16 cellular contexts compared by ENCODE assay signal in genomic region chr4:153393397-153393796, GRCh38. TPM values are rescaled to one million over a fixed set of nuclear protein-coding genes. Genes with fewer than 3 reads are reported as not detected.
A peak's percentile ranks its signal among the peaks of the same experiment; 100 is the strongest.
DNase-seq lines count a peak whose midpoint lies in the region; ATAC-seq and TF ChIP-seq lines count a peak whose summit lies in the region.
"Had no signal": no experiment of that assay in that cellular context is flagged by ENCODE, and none has a peak within 500 bp of the region (broad histone marks: within the 10 kb centered on the region; RNA-seq: fewer than 3 reads in every experiment).

No MANE protein-coding gene starts in this region.

- no peaks in the 10 kb centered on the region for H3K9me3 Mint-ChIP-seq in stimulated activated memory B cell treated with anti-CD40 and anti-IgM and Interleukin-4, amounts not matched to agents 10 μg/mL and 1 μg/mL and 100 μg/mL, for 72 hours

- no peaks in the 10 kb centered on the region for H3K9me3 ChIP-seq in tibial artery

- no peak overlapping the region for H3K4me3 Mint-ChIP-seq in stimulated activated memory B cell treated with anti-CD40 and anti-IgM and Interleukin-4, amounts not matched to agents 10 μg/mL and 1 μg/mL and 100 μg/mL, for 72 hours
- H3K4me3 Mint-ChIP-seq: IgD-negative memory B cell had no signal

- no peak overlapping the region for H3K4me3 ChIP-seq in astrocyte of the cerebellum (ENCODE audit: low read depth, low read length)
- H3K4me3 ChIP-seq in kidney epithelial cell (ENCODE audit: low read depth, low read length), result no peak overlapping the region
- H3K4me3 ChIP-seq in tibial artery, result no peak overlapping the region
- no peak overlapping the region for H3K4me3 ChIP-seq in dorsolateral prefrontal cortex

- no peaks in the 10 kb centered on the region for H3K27me3 Mint-ChIP-seq in stimulated activated memory B cell treated with anti-CD40 and anti-IgM and Interleukin-4, amounts not matched to agents 10 μg/mL and 1 μg/mL and 100 μg/mL, for 72 hours
- H3K27me3 Mint-ChIP-seq: IgD-negative memory B cell had no signal

- no peak for ATAC-seq in stimulated activated memory B cell treated with anti-CD40 and anti-IgM and Interleukin-4, amounts not matched to agents 10 μg/mL and 1 μg/mL and 100 μg/mL, for 72 hours

- no peaks in the 10 kb centered on the region for H3K36me3 Mint-ChIP-seq in stimulated activated memory B cell treated with anti-CD40 and anti-IgM and Interleukin-4, amounts not matched to agents 10 μg/mL and 1 μg/mL and 100 μg/mL, for 72 hours
- H3K36me3 Mint-ChIP-seq: IgD-negative memory B cell had no signal

- DNase-seq in HCEC 1CT, result peak; percentile 46
- peak; percentile 49 for DNase-seq in astrocyte of the cerebellum (ENCODE audit: low read depth)
- peak; percentile 41 for DNase-seq in kidney epithelial cell (ENCODE audit: low read depth)
- DNase-seq in tibial artery, result peak; percentile 60 to 85
- DNase-seq in DMS 273 treated with DMSO at 0.1 percent for 48 hours (lab: John Stamatoyannopoulos, UW), result no peak
- DNase-seq in dorsolateral prefrontal cortex, result no peak
- DNase-seq: activated CD4-positive, alpha-beta T cell treated with anti-CD3 and anti-CD28 coated beads, Interleukin-2, amount 50 U/mL, for 1 hour; activated naive CD4-positive, alpha-beta T cell; cortex of kidney; head of caudate nucleus; NCI-H187 treated with DMSO at 0.1 percent for 48 hours; stimulated activated CD4-positive, alpha-beta T cell treated with anti-CD3 and anti-CD28 coated beads, Interleukin-4, amount 100 ng/mL, for 24 hours had no signal

- H3K4me1 ChIP-seq in tibial artery, result peaks cover 0 to 5% (median 0%) of the 10 kb centered on the region in 4 donors
- H3K4me1 ChIP-seq: parathyroid adenoma had no signal

- H3K27ac ChIP-seq in tibial artery (peak overlapping the region; percentile 33 to 48), dorsolateral prefrontal cortex (no peak overlapping the region)
- H3K27ac ChIP-seq: parathyroid adenoma had no signal

- no peaks in the 10 kb centered on the region for H3K4me1 Mint-ChIP-seq in stimulated activated memory B cell treated with anti-CD40 and anti-IgM and Interleukin-4, amounts not matched to agents 10 μg/mL and 1 μg/mL and 100 μg/mL, for 72 hours

- in situ Hi-C loops in astrocyte of the cerebellum (cut with HindIII; ENCODE audit: low sequenced_read_pairs), result no loop called here

- H3K27ac Mint-ChIP-seq in stimulated activated memory B cell treated with anti-CD40 and anti-IgM and Interleukin-4, amounts not matched to agents 10 μg/mL and 1 μg/mL and 100 μg/mL, for 72 hours, result no peak overlapping the region
- H3K27ac Mint-ChIP-seq: IgD-negative memory B cell had no signal

- intact Hi-C loops in tibial artery (cut with DNase I; ENCODE audit: low total_unique reads), result no loop called here
- intact Hi-C loops in dorsolateral prefrontal cortex (cut with DNase I), result no loop called here

- no peak for TF ChIP-seq CTCF in astrocyte of the cerebellum (IDR thresholded peaks at IDR 0.05; ENCODE audit: low read depth, low read length, missing control alignments)
- TF ChIP-seq CTCF in kidney epithelial cell (IDR thresholded peaks at IDR 0.05; ENCODE audit: insufficient read depth, low read length, poor library complexity, severe bottlenecking), result no peak
- no peak for TF ChIP-seq CTCF in tibial artery (IDR thresholded peaks at IDR 0.05)
- no peak for TF ChIP-seq CTCF in dorsolateral prefrontal cortex (IDR thresholded peaks at IDR 0.05 in 54 of 56, conservative IDR thresholded peaks at IDR 0.05 in 2 of 56; ENCODE audit: low read depth in 1 of 56, partially characterized antibody in 56 of 56)

- H3K36me3 ChIP-seq in kidney epithelial cell (ENCODE audit: control insufficient read depth, insufficient read depth, low read length) (no peaks in the 10 kb centered on the region), tibial artery (no peaks in the 10 kb centered on the region)

- H3K27me3 ChIP-seq in kidney epithelial cell (ENCODE audit: control insufficient read depth, insufficient read depth, low read length), result no peaks in the 10 kb centered on the region
- H3K27me3 ChIP-seq in tibial artery, result no peaks in the 10 kb centered on the region
- H3K27me3 ChIP-seq in dorsolateral prefrontal cortex, result no peaks in the 10 kb centered on the region

RNA-seq across cellular contexts. Expression of gene MND1, which starts 48.9 kb away (rescaled TPM):
- total RNA-seq in kidney epithelial cell (2.3 and 4.3 TPM in 2 replicates), dorsolateral prefrontal cortex (1 to 10 TPM in 72 of 120 experiments, under 1 TPM in 24, not detected in 24; 0.51 to 6.0 (median 1.5) TPM)
- total RNA-seq: mesenteric fat pad had no signal

Comparison
In these comparisons a context has a peak if more than half of its experiments do, and no peak if none do; other contexts are left out.
1. DNase-seq: peak in HCEC 1CT (single experiment), astrocyte of the cerebellum (single experiment), kidney epithelial cell (single experiment) and tibial artery (2 of 2); none in DMS 273 treated with DMSO at 0.1 percent for 48 hours (single experiment) and dorsolateral prefrontal cortex (0 of 10).
2. H3K27ac ChIP-seq: peak in tibial artery (2 of 2); none in dorsolateral prefrontal cortex (0 of 59).